Comparison of ENCODE assay signal across 26 cellular contexts in the genomic region with DNA sequence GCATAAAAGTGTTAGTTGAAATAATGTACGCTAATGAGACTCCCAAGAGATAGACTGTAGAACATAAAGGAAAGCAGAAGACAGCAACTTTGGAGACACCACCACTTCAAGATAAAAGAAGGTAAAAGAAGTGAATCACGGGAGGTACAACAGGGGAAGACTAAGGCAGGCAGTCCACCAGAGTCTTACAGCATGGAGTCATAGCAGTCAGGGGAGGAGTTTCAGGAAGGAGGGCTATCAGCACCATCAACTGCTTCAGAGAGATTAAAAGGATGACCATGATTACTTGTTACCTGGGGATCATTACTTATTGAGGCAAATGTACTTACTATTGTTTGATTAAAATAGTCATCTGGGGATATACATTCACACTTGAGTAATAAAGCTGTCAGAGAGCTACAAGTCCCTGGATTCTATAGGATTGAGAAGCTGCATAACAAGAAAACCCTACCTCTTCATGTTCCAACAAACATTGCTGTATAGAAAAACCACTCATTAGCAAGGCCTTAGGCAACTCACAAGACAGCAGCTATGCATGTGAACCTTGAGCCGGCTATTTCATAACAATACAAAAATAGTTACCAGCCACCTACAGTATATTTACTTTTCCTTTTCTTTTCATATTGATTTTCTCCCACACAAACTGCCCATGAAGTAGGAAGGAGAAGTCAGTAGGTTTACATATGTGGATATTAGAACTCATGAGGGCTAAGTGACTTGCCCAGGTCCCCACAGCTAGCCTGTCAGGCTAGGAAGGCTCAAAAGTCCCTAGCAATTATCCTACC.
DNase-seq lines count a peak whose midpoint lies in the region; FAIRE-seq and TF ChIP-seq lines count a peak whose summit lies in the region.
"Had no signal": no experiment of that assay in that cellular context is flagged by ENCODE, and none has a peak within 500 bp of the region (broad histone marks: within the 10 kb centered on the region; RNA-seq: fewer than 3 reads in every experiment).

No MANE protein-coding gene starts in this region.

- H2BK12ac ChIP-seq in neuronal stem cell (ENCODE audit: low read length): no peak overlapping the region

- no peak overlapping the region for H2AFZ ChIP-seq in neuronal stem cell (ENCODE audit: low read length)

- H3K36me3 Mint-ChIP-seq in activated CD4-positive, alpha-beta T cell treated with anti-CD3 and anti-CD28 coated beads, Interleukin-2, amount 10 ng/mL, durations not matched to agents 24 days and 14 days (ENCODE audit: low read depth): no peaks in the 10 kb centered on the region
- H3K36me3 Mint-ChIP-seq: CD4-positive, CD25-positive, alpha-beta regulatory T cell had no signal

- H3K18ac ChIP-seq in neuronal stem cell (ENCODE audit: low read length): no peak overlapping the region

- H3K14ac ChIP-seq in neuronal stem cell (ENCODE audit: low read length): no peak overlapping the region

- H3K36me3 ChIP-seq in liver (ENCODE audit: control insufficient read depth in 4 of 4, insufficient read depth in 3 of 4, low read depth in 1 of 4, low read length in 3 of 4): no peaks in the 10 kb centered on the region
- H3K36me3 ChIP-seq in small intestine (ENCODE audit: control insufficient read depth in 2 of 2, insufficient read depth in 2 of 2, low read length in 2 of 2): no peaks in the 10 kb centered on the region
- H3K36me3 ChIP-seq in kidney (ENCODE audit: control insufficient read depth in 1 of 2, insufficient read depth in 2 of 2, low read length in 2 of 2): no peaks in the 10 kb centered on the region
- H3K36me3 ChIP-seq in neuronal stem cell (replicated peaks in 1 of 2; ENCODE audit: control insufficient read depth in 2 of 2, insufficient read depth in 2 of 2, low read length in 2 of 2): no peaks in the 10 kb centered on the region

- no peak overlapping the region for H3K4me2 ChIP-seq in neuronal stem cell (ENCODE audit: insufficient read depth, low read length, poor library complexity, severe bottlenecking)
- H3K4me2 ChIP-seq: SK-N-SH had no signal

- peaks cover 1 to 12% (median 11%) of the 10 kb centered on the region in 4 donors for H3K4me1 ChIP-seq in liver (ENCODE audit: control insufficient read depth in 4 of 4, insufficient read depth in 4 of 4, low read length in 3 of 4)
- H3K4me1 ChIP-seq in small intestine (ENCODE audit: control insufficient read depth in 2 of 2, insufficient read depth in 1 of 2, low read depth in 1 of 2, low read length in 1 of 2): no peaks in the 10 kb centered on the region
- no peaks in the 10 kb centered on the region for H3K4me1 ChIP-seq in kidney (ENCODE audit: control insufficient read depth in 1 of 2, insufficient read depth in 1 of 2, low read depth in 1 of 2, low read length in 2 of 2)
- no peaks in the 10 kb centered on the region for H3K4me1 ChIP-seq in neuronal stem cell (ENCODE audit: control insufficient read depth in 2 of 2, insufficient read depth in 1 of 2, low read depth in 1 of 2, low read length in 2 of 2)

- H3K4ac ChIP-seq in neuronal stem cell (ENCODE audit: low read length): no peak overlapping the region

- no peak for FAIRE-seq in small intestine (lab: Jason Lieb, UNC)
- no peak for FAIRE-seq in kidney (lab: Jason Lieb, UNC)
- FAIRE-seq: D721Med, GM12878, GM19239, H1 had no signal

- no peaks in the 10 kb centered on the region for H3K27me3 ChIP-seq in liver (ENCODE audit: control insufficient read depth in 4 of 4, insufficient read depth in 4 of 4, low read length in 3 of 4)
- no peaks in the 10 kb centered on the region for H3K27me3 ChIP-seq in small intestine (ENCODE audit: control insufficient read depth in 2 of 2, insufficient read depth in 2 of 2, low read length in 2 of 2)
- H3K27me3 ChIP-seq in neuronal stem cell (ENCODE audit: control insufficient read depth in 3 of 3, insufficient read depth in 3 of 3, low read depth in 1 of 3, low read length in 3 of 3): no peaks in the 10 kb centered on the region

- no peaks in the 10 kb centered on the region for H3K79me1 ChIP-seq in neuronal stem cell (ENCODE audit: low read depth, low read length)

- no peaks in the 10 kb centered on the region for H3K9me3 Mint-ChIP-seq in activated CD4-positive, alpha-beta T cell treated with anti-CD3 and anti-CD28 coated beads, Interleukin-2, amount 10 ng/mL, durations not matched to agents 24 days and 14 days
- H3K9me3 Mint-ChIP-seq: CD4-positive, CD25-positive, alpha-beta regulatory T cell had no signal

- TF ChIP-seq RAD21 in liver (IDR thresholded peaks at IDR 0.05): peak; percentile 11 to 19

- WGBS in liver: 71% methylated on average over 3 of the region's 3 CpGs
- 74 to 84% (median 79%) methylated on average over 3 of the region's 3 CpGs for WGBS in small intestine, 3 donors
- no CpG with 5 or more reads among the region's 3 CpGs for WGBS in neuronal stem cell (ENCODE audit: extremely low coverage in 2 of 2, insufficient read length in 2 of 2, insufficient replicate concordance in 1 of 2), 2 donors

- H4K91ac ChIP-seq in neuronal stem cell (ENCODE audit: low read depth, low read length, poor library complexity): no peak overlapping the region

- no peak overlapping the region for H3K23ac ChIP-seq in neuronal stem cell (ENCODE audit: low read depth, low read length, poor library complexity)

- no peak overlapping the region for H2BK120ac ChIP-seq in neuronal stem cell (ENCODE audit: low read depth, low read length)

- H3K4me3 Mint-ChIP-seq in activated CD4-positive, alpha-beta T cell treated with anti-CD3 and anti-CD28 coated beads, Interleukin-2, amount 10 ng/mL, durations not matched to agents 24 days and 14 days: no peak overlapping the region
- H3K4me3 Mint-ChIP-seq: CD4-positive, CD25-positive, alpha-beta regulatory T cell had no signal

- H3K27ac Mint-ChIP-seq in activated CD4-positive, alpha-beta T cell treated with anti-CD3 and anti-CD28 coated beads, Interleukin-2, amount 10 ng/mL, durations not matched to agents 24 days and 14 days: no peak overlapping the region
- H3K27ac Mint-ChIP-seq: CD4-positive, CD25-positive, alpha-beta regulatory T cell had no signal

- no peaks in the 10 kb centered on the region for H3K4me1 Mint-ChIP-seq in activated CD4-positive, alpha-beta T cell treated with anti-CD3 and anti-CD28 coated beads, Interleukin-2, amount 10 ng/mL, durations not matched to agents 24 days and 14 days
- H3K4me1 Mint-ChIP-seq: CD4-positive, CD25-positive, alpha-beta regulatory T cell had no signal

- intact Hi-C loops in activated CD4-positive, alpha-beta T cell treated with anti-CD3 and anti-CD28 coated beads, Interleukin-2, amount 10 ng/mL, durations not matched to agents 24 days and 14 days (cut with micrococcal nuclease): no loop called here
- intact Hi-C loops in kidney (cut with DNase I): no loop called here

- DNase-seq in activated CD4-positive, alpha-beta T cell treated with anti-CD3 and anti-CD28 coated beads, Interleukin-2, amount 10 ng/mL, durations not matched to agents 24 days and 14 days: peak; percentile 16
- no peak for DNase-seq in activated CD4-positive, alpha-beta T cell treated with anti-CD3 and anti-CD28 coated beads for 4 hours
- peak; percentile 39 for DNase-seq in epithelial cell of esophagus (ENCODE audit: low read depth)
- DNase-seq in small intestine: peak; percentile 5
- DNase-seq in NCI-H1105 (lab: John Stamatoyannopoulos, UW): no peak
- DNase-seq in kidney: no peak
- no peak for DNase-seq in neuronal stem cell (ENCODE audit: low spot score)
- DNase-seq: CD4-positive, CD25-positive, alpha-beta regulatory T cell; HCEC 1CT; Karpas-422; MV-4-11; NCI-H1105 treated with DMSO at 0.1 percent for 48 hours; NCI-H146; NCI-H2029; NCI-H446 treated with DMSO at 0.1 percent for 48 hours; NCI-H526; NCI-H82; NK-92 treated with Interleukin-12 subunit alpha and Interleukin-12 subunit beta, amount 100 ng/mL, for 24 hours; PC-3; SK-N-SH had no signal

- no peak overlapping the region for H3K4me3 ChIP-seq in epithelial cell of esophagus (ENCODE audit: low read length)
- peak overlapping the region in 1 of 3 donors; percentile 8 for H3K4me3 ChIP-seq in liver (ENCODE audit: low read depth in 1 of 3, low read length in 3 of 3)
- no peak overlapping the region for H3K4me3 ChIP-seq in small intestine (ENCODE audit: low read depth in 1 of 2, low read length in 2 of 2)
- no peak overlapping the region for H3K4me3 ChIP-seq in kidney (ENCODE audit: low read length in 2 of 2)
- no peak overlapping the region for H3K4me3 ChIP-seq in neuronal stem cell (ENCODE audit: low read length in 2 of 2)
- H3K4me3 ChIP-seq: GM12878 had no signal

- no peak overlapping the region for H2AK5ac ChIP-seq in neuronal stem cell (ENCODE audit: low read depth, low read length)

- H3K27me3 Mint-ChIP-seq in activated CD4-positive, alpha-beta T cell treated with anti-CD3 and anti-CD28 coated beads, Interleukin-2, amount 10 ng/mL, durations not matched to agents 24 days and 14 days: peaks cover 1% of the 10 kb centered on the region

- H3K9ac ChIP-seq in liver (ENCODE audit: low read depth in 1 of 2, low read length in 2 of 2) (no peak overlapping the region), kidney (ENCODE audit: low read length in 2 of 2) (no peak overlapping the region), neuronal stem cell (ENCODE audit: low read depth, low read length, poor library complexity) (no peak overlapping the region)
- H3K9ac ChIP-seq: SK-N-SH had no signal

- TF ChIP-seq CTCF in epithelial cell of esophagus (IDR thresholded peaks at IDR 0.05; ENCODE audit: insufficient read depth, low read depth, low read length, missing control alignments) (no peak), liver (IDR thresholded peaks at IDR 0.05; ENCODE audit: low read depth, low read length, missing input control) (no peak), kidney (IDR thresholded peaks at IDR 0.05; ENCODE audit: borderline replicate concordance, extremely low read depth, insufficient read depth) (no peak)

- H2BK15ac ChIP-seq in neuronal stem cell (ENCODE audit: low read length): no peak overlapping the region

- H4K8ac ChIP-seq in neuronal stem cell (ENCODE audit: low read depth, low read length): no peak overlapping the region

- H2BK5ac ChIP-seq in neuronal stem cell (ENCODE audit: low read length): no peak overlapping the region

- H3K27ac ChIP-seq in liver (ENCODE audit: low read depth in 1 of 2, low read length in 2 of 2): peak overlapping the region; percentile 17 to 64
- H3K27ac ChIP-seq in small intestine (ENCODE audit: low read depth in 1 of 2, low read length in 1 of 2): no peak overlapping the region
- H3K27ac ChIP-seq in kidney (ENCODE audit: low read depth in 2 of 2, low read length in 2 of 2): no peak overlapping the region
- no peak overlapping the region for H3K27ac ChIP-seq in neuronal stem cell (replicated peaks; ENCODE audit: low read length)
- H3K27ac ChIP-seq: 22Rv1 had no signal

- no peaks in the 10 kb centered on the region for H3K9me3 ChIP-seq in liver (ENCODE audit: control insufficient read depth in 4 of 4, low read length in 3 of 4)
- no peaks in the 10 kb centered on the region for H3K9me3 ChIP-seq in small intestine (ENCODE audit: control insufficient read depth, low read depth)
- H3K9me3 ChIP-seq in kidney (ENCODE audit: control insufficient read depth in 1 of 2, low read length in 2 of 2): no peaks in the 10 kb centered on the region
- H3K9me3 ChIP-seq in neuronal stem cell (replicated peaks in 1 of 2; ENCODE audit: control insufficient read depth in 2 of 2, insufficient read depth in 1 of 2, low read depth in 1 of 2, low read length in 2 of 2): no peaks in the 10 kb centered on the region
- H3K9me3 ChIP-seq: SK-N-SH had no signal

TF ChIP-seq in liver, 16 proteins besides CTCF, POLR2A, EP300 and RAD21 (continues in another document):
- TF ChIP-seq FOXA1 (IDR thresholded peaks at IDR 0.05): peak; percentile 25

Comparison
In these comparisons a context has a peak if more than half of its experiments do, and no peak if none do; other contexts are left out.
1. DNase-seq: peak in activated CD4-positive, alpha-beta T cell treated with anti-CD3 and anti-CD28 coated beads, Interleukin-2, amount 10 ng/mL, durations not matched to agents 24 days and 14 days (single experiment), epithelial cell of esophagus (single experiment) and small intestine (single experiment); none in activated CD4-positive, alpha-beta T cell treated with anti-CD3 and anti-CD28 coated beads for 4 hours (0 of 2), NCI-H1105 (single experiment), kidney (single experiment) and neuronal stem cell (single experiment).
2. H3K27ac ChIP-seq: peak in liver (2 of 2); none in small intestine (0 of 2), kidney (0 of 2) and neuronal stem cell (single experiment).